1 cellular context compared by ENCODE assay signal in genomic region chr3:196080997-196081833, GRCh38.
A peak's percentile ranks its signal among the peaks of the same experiment; 100 is the strongest.
TF ChIP-seq lines count a peak whose summit lies in the region.

No MANE protein-coding gene starts in this region.

TF ChIP-seq in HepG2, 621 proteins besides CTCF, POLR2A, EP300 and RAD21 (continued from another document and continues in another):
- TF ChIP-seq NFIC (IDR thresholded peaks at IDR 0.05; ENCODE audit: low read length) (no peak), HINFP (CRISPR knock-in tag; IDR thresholded peaks at IDR 0.05; ENCODE audit: low read depth) (no peak; the same call in 1 of the 2 replicates), SALL1 (CRISPR knock-in tag; IDR thresholded peaks at IDR 0.05) (no peak), NCOA1 (CRISPR knock-in tag; IDR thresholded peaks at IDR 0.05) (no peak), TRAFD1 (CRISPR knock-in tag; IDR thresholded peaks at IDR 0.05; ENCODE audit: borderline replicate concordance) (no peak), HDAC6 (IDR thresholded peaks at IDR 0.05; ENCODE audit: low read depth, low read length) (no peak), ARNTL (CRISPR knock-in tag; IDR thresholded peaks at IDR 0.05) (peak; percentile 19; the same call in 1 of the 2 replicates), ZNF766 (CRISPR knock-in tag; IDR thresholded peaks at IDR 0.05; ENCODE audit: borderline replicate concordance) (no peak), ZNF30 (CRISPR knock-in tag; IDR thresholded peaks at IDR 0.05) (no peak), CENPT (CRISPR knock-in tag; IDR thresholded peaks at IDR 0.05; ENCODE audit: low read depth) (no peak), ZNF12 (CRISPR knock-in tag; IDR thresholded peaks at IDR 0.05) (no peak), MTERF4 (CRISPR knock-in tag; IDR thresholded peaks at IDR 0.05) (no peak), CENPBD1 (CRISPR knock-in tag; IDR thresholded peaks at IDR 0.05; ENCODE audit: borderline replicate concordance, low read depth) (no peak), ZSCAN21 (CRISPR knock-in tag; IDR thresholded peaks at IDR 0.05; ENCODE audit: borderline replicate concordance) (no peak), TOE1 (CRISPR knock-in tag; IDR thresholded peaks at IDR 0.05) (no peak), SATB2 (CRISPR knock-in tag; IDR thresholded peaks at IDR 0.05) (no peak), RERE (CRISPR knock-in tag; IDR thresholded peaks at IDR 0.05; ENCODE audit: low read depth) (no peak), ZBTB2 (CRISPR knock-in tag; IDR thresholded peaks at IDR 0.05; ENCODE audit: low read depth) (peak; percentile 21; the same call in 1 of the 2 replicates), GPN1 (CRISPR knock-in tag; IDR thresholded peaks at IDR 0.05; ENCODE audit: borderline replicate concordance) (no peak), ZZZ3 (CRISPR knock-in tag; IDR thresholded peaks at IDR 0.05; ENCODE audit: borderline replicate concordance) (no peak; the same call in 1 of the 2 replicates), ZNF883 (CRISPR knock-in tag; IDR thresholded peaks at IDR 0.05; ENCODE audit: not compliant biosample characterization) (no peak), MAX (IDR thresholded peaks at IDR 0.05) (peak; percentile 96), THAP11 (CRISPR knock-in tag; IDR thresholded peaks at IDR 0.05) (no peak), THAP7 (CRISPR knock-in tag; IDR thresholded peaks at IDR 0.05) (peak; percentile 60), ZFP36 (IDR thresholded peaks at IDR 0.05; ENCODE audit: borderline replicate concordance, low read depth, low read length, partially characterized antibody) (no peak), ZSCAN5A (CRISPR knock-in tag; IDR thresholded peaks at IDR 0.05; ENCODE audit: borderline replicate concordance) (no peak), ZNF253 (CRISPR knock-in tag; IDR thresholded peaks at IDR 0.05; ENCODE audit: borderline replicate concordance) (no peak), ZNF564 (CRISPR knock-in tag; IDR thresholded peaks at IDR 0.05) (no peak; the same call in 1 of the 2 replicates), ZNF235 (CRISPR knock-in tag; IDR thresholded peaks at IDR 0.05; ENCODE audit: borderline replicate concordance) (0 out of 2 replicates have a peak, but pooled peaks have one; percentile 5), AKAP8 (CRISPR knock-in tag; IDR thresholded peaks at IDR 0.05) (no peak), MXD1 (CRISPR knock-in tag; IDR thresholded peaks at IDR 0.05) (peak; percentile 68; the same call in 1 of the 2 replicates), MYC (CRISPR knock-in tag; IDR thresholded peaks at IDR 0.05; ENCODE audit: borderline replicate concordance) (peak; percentile 94), GLI4 (CRISPR knock-in tag; IDR thresholded peaks at IDR 0.05; ENCODE audit: borderline replicate concordance) (no peak), ZNF280B (CRISPR knock-in tag; IDR thresholded peaks at IDR 0.05; ENCODE audit: borderline replicate concordance) (no peak), ZNF747 (CRISPR knock-in tag; IDR thresholded peaks at IDR 0.05; ENCODE audit: borderline replicate concordance) (peak; percentile 6; the same call in 1 of the 2 replicates), SP2 (CRISPR knock-in tag; IDR thresholded peaks at IDR 0.05) (no peak), ZNF431 (CRISPR knock-in tag; IDR thresholded peaks at IDR 0.05; ENCODE audit: borderline replicate concordance, low read depth) (0 out of 2 replicates have a peak, but pooled peaks have one; percentile 35), ZNF414 (CRISPR knock-in tag; IDR thresholded peaks at IDR 0.05) (no peak), KDM5A (IDR thresholded peaks at IDR 0.05; ENCODE audit: borderline replicate concordance, low read length) (peak; percentile 37; the same call in 1 of the 2 replicates), CHD4 (IDR thresholded peaks at IDR 0.05; ENCODE audit: borderline replicate concordance, low read length) (no peak), FOXA1 (IDR thresholded peaks at IDR 0.05) (no peak), FOXA1 (CRISPR knock-in tag; IDR thresholded peaks at IDR 0.05) (no peak), ATF6 (CRISPR knock-in tag; conservative IDR thresholded peaks at IDR 0.05) (no peak), ZNF614 (CRISPR knock-in tag; IDR thresholded peaks at IDR 0.05; ENCODE audit: borderline replicate concordance) (no peak)
